Comparison of ENCODE assay signal across 8 cellular contexts in the genomic region with DNA sequence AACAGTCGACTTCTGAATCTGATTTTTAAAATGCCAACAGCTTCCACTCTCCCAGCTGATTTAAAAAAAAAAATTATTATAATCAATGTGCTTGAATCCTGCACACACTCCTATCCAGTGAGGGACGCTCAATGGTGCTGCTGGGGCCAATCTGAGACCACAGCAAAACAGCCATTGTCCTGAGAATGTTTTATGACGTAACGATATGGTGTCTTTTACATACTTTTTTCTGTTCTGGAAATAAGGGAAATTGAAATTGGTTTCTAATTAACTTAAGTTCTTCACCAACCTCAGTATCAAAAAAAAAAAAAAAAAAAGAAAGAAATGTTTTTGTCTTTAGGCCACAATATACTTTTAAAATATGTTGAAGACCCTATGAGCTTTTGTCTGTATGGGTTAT.
"Had no signal": no experiment of that assay in that cellular context is flagged by ENCODE, and none has a peak within 500 bp of the region (broad histone marks: within the 10 kb centered on the region; RNA-seq: fewer than 3 reads in every experiment).

No MANE protein-coding gene starts in this region.

- ATAC-seq: GM12878 had no signal

- DNase-seq: GDM1, GF-D8 had no signal

- H3K4me3 ChIP-seq: GM12878 had no signal

- FAIRE-seq: G401.6, GM12878, GM12891, GM12892, GM18507, GM19239 had no signal
